ENCODE assay signal across 8 cellular contexts in the genomic region with DNA sequence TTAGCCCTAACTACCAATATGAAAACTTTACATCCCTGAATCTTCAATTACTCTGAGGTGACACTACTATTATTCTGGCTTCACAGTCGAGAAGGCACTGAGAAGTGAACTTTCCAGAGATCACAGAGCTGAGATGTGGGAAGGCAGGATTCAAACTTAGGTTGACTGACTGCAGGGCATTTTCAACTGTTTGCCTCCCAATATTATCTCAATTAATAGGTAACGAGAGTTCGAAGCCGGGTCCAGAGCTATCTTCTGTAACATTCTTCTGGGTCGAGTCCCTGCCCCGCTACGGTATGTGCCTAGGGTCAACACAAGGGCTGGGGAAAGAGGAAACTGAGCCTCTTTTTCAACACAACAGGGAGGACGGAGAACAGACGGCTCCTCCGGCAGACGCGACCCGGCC. TPM values are rescaled to one million over a fixed set of nuclear protein-coding genes. Genes with fewer than 3 reads are reported as not detected.
A peak's percentile ranks its signal among the peaks of the same experiment; 100 is the strongest.
DNase-seq lines count a peak whose midpoint lies in the region; ATAC-seq lines count a peak whose summit lies in the region.

No MANE protein-coding gene starts in this region.

- peak overlapping the region; percentile 88 for H3K4me3 ChIP-seq in CD8-positive, alpha-beta memory T cell (ENCODE audit: low read length)

- peak overlapping the region; percentile 99 for H3K27ac ChIP-seq in CD8-positive, alpha-beta memory T cell (ENCODE audit: low read depth, low read length)

- peaks cover 1 to 20% of the 10 kb centered on the region in 2 donors for H3K27me3 Mint-ChIP-seq in CD8-positive, alpha-beta memory T cell
- H3K27me3 Mint-ChIP-seq in central memory CD8-positive, alpha-beta T cell, result peaks cover 22% of the 10 kb centered on the region
- H3K27me3 Mint-ChIP-seq in naive thymus-derived CD8-positive, alpha-beta T cell, result peaks cover 0 to 7% (median 0%) of the 10 kb centered on the region in 5 donors

- peaks cover 0 to 16% (median 5%) of the 10 kb centered on the region in 3 donors for H3K36me3 Mint-ChIP-seq in CD8-positive, alpha-beta memory T cell
- H3K36me3 Mint-ChIP-seq in central memory CD8-positive, alpha-beta T cell (ENCODE audit: insufficient read depth), result peaks cover 13% of the 10 kb centered on the region
- H3K36me3 Mint-ChIP-seq in naive thymus-derived CD8-positive, alpha-beta T cell, result peaks cover 0 to 5% (median 5%) of the 10 kb centered on the region in 3 donors

- POLR2A ChIA-PET in CD8-positive, alpha-beta memory T cell (lab: Charles Lee), result interaction anchor here (0.7 to 2.8 kb wide), 7 partner anchors 9 to 235 kb away, joined by 3 to 11 read pairs (median 6); a partner anchor contains a TSS
- POLR2A ChIA-PET in naive thymus-derived CD8-positive, alpha-beta T cell (lab: Charles Lee), result interaction anchor here (0.6 to 4.6 kb wide), 14 partner anchors 10 to 245 kb away, joined by 3 to 50 read pairs (median 6); a partner anchor contains a TSS

- H3K9me3 ChIP-seq in CD8-positive, alpha-beta memory T cell (ENCODE audit: low read length), result no peaks in the 10 kb centered on the region

- H3K27ac Mint-ChIP-seq in CD8-positive, alpha-beta memory T cell, result peak overlapping the region; percentile 94 to 99 (median 99)
- H3K27ac Mint-ChIP-seq in central memory CD8-positive, alpha-beta T cell (ENCODE audit: low read depth), result peak overlapping the region; percentile 96
- H3K27ac Mint-ChIP-seq in naive thymus-derived CD8-positive, alpha-beta T cell, result peak overlapping the region; percentile 95 to 100 (median 99)

- H3K27me3 ChIP-seq in CD8-positive, alpha-beta memory T cell (ENCODE audit: insufficient read depth, low read length, poor library complexity, severe bottlenecking), result no peaks in the 10 kb centered on the region

- no peaks in the 10 kb centered on the region for H3K36me3 ChIP-seq in CD8-positive, alpha-beta memory T cell (ENCODE audit: insufficient read depth, low read length)

- no peaks in the 10 kb centered on the region for H3K9me3 Mint-ChIP-seq in CD8-positive, alpha-beta memory T cell
- H3K9me3 Mint-ChIP-seq in central memory CD8-positive, alpha-beta T cell, result no peaks in the 10 kb centered on the region
- H3K9me3 Mint-ChIP-seq in naive thymus-derived CD8-positive, alpha-beta T cell, result no peaks in the 10 kb centered on the region

- peak overlapping the region; percentile 92 to 98 (median 98) for H3K4me3 Mint-ChIP-seq in CD8-positive, alpha-beta memory T cell
- peak overlapping the region; percentile 95 for H3K4me3 Mint-ChIP-seq in central memory CD8-positive, alpha-beta T cell
- H3K4me3 Mint-ChIP-seq in naive thymus-derived CD8-positive, alpha-beta T cell, result peak overlapping the region; percentile 90 to 98 (median 96)

- CTCF ChIA-PET in CD8-positive, alpha-beta memory T cell (lab: Charles Lee), result interaction anchor here (0.8 to 1.3 kb wide), 3 partner anchors 12 to 59 kb away, joined by 3 to 4 read pairs (median 3); no protein-coding TSS in a partner anchor

- no peak for DNase-seq in CD8-positive, alpha-beta memory T cell
- no peak for DNase-seq in central memory CD8-positive, alpha-beta T cell (ENCODE audit: low spot score in 2 of 2)
- no peak for DNase-seq in naive thymus-derived CD8-positive, alpha-beta T cell
- DNase-seq in cerebellum (ENCODE audit: low spot score) (no peak), NAMALWA (ENCODE audit: low spot score) (no peak), NCI-H345 treated with DMSO at 0.1 percent for 48 hours (lab: John Stamatoyannopoulos, UW; ENCODE audit: unreplicated experiment) (no peak), NOMO-1 treated with DMSO at 0.1 percent for 48 hours (lab: John Stamatoyannopoulos, UW; ENCODE audit: unreplicated experiment) (no peak)

- ATAC-seq in HG03460 (IDR thresholded peaks at IDR 0.05; ENCODE audit: unreplicated experiment), result peak; percentile 19
- peak; percentile 10 for ATAC-seq in central memory CD8-positive, alpha-beta T cell (replicated peaks; ENCODE audit: extremely low read depth, poor library complexity, severe bottlenecking)
- no peak for ATAC-seq in naive thymus-derived CD8-positive, alpha-beta T cell

- peaks cover 39% of the 10 kb centered on the region for H3K4me1 ChIP-seq in CD8-positive, alpha-beta memory T cell (ENCODE audit: insufficient read depth, low read length)

- peaks cover 36 to 43% (median 37%) of the 10 kb centered on the region in 3 donors for H3K4me1 Mint-ChIP-seq in CD8-positive, alpha-beta memory T cell
- peaks cover 24% of the 10 kb centered on the region for H3K4me1 Mint-ChIP-seq in central memory CD8-positive, alpha-beta T cell
- H3K4me1 Mint-ChIP-seq in naive thymus-derived CD8-positive, alpha-beta T cell, result peaks cover 23 to 37% (median 28%) of the 10 kb centered on the region in 4 donors

RNA-seq across cellular contexts. Expression of a gene that starts 0.8 kb away (rescaled TPM):
- total RNA-seq in CD8-positive, alpha-beta memory T cell, result 10 to 100 TPM; 51.7 to 58.9 TPM
- 70.1 TPM for polyA plus RNA-seq in CD8-positive, alpha-beta memory T cell
- total RNA-seq in naive thymus-derived CD8-positive, alpha-beta T cell, result 10 to 100 TPM; 83.3 to 93.2 TPM
- 10 to 100 TPM; 68.5 to 70.9 (median 70.6) TPM for polyA plus RNA-seq in naive thymus-derived CD8-positive, alpha-beta T cell
- total RNA-seq in cerebellum, result 38.5 TPM

Comparison
In these comparisons a context has a peak if more than half of its experiments do, and no peak if none do; other contexts are left out.
1. ATAC-seq: peak in HG03460 (single experiment) and central memory CD8-positive, alpha-beta T cell (single experiment); none in naive thymus-derived CD8-positive, alpha-beta T cell (0 of 2).
2. Peak in every context shown above with its lines, with median percentiles within 50 percentile points of each other: H3K27ac Mint-ChIP-seq and H3K4me3 Mint-ChIP-seq.